ENCODE assay signal across 31 cellular contexts in genomic region chr14:94181835-94182234, GRCh38. TPM values are rescaled to one million over a fixed set of nuclear protein-coding genes. Genes with fewer than 3 reads are reported as not detected.
"Had no signal": no experiment of that assay in that cellular context is flagged by ENCODE, and none has a peak within 500 bp of the region (broad histone marks: within the 10 kb centered on the region; RNA-seq: fewer than 3 reads in every experiment).

No MANE protein-coding gene starts in this region.

- H3K36me3 ChIP-seq: left lung, lower lobe of right lung, pancreas, prostate gland, sigmoid colon, thyroid gland, transverse colon, upper lobe of left lung had no signal

- DNase-seq: hypothalamus; immature natural killer cell; kidney; left colon; left lung; lower lobe of right lung; mammary epithelial cell; mesenchymal stem cell; naive thymus-derived CD8-positive, alpha-beta T cell; nucleus accumbens; pancreas; posterior cingulate gyrus; retina; right cardiac atrium; sigmoid colon; small intestine; stimulated activated CD4-positive, alpha-beta T cell treated with anti-CD3 and anti-CD28 coated beads, Interleukin-1b, Interleukin-23, amount 100 ng/mL, for 48 hours; stimulated activated CD4-positive, alpha-beta T cell treated with anti-CD3 and anti-CD28 coated beads, Interleukin-2, amount 100 ng/mL, for 48 hours; stimulated activated CD4-positive, alpha-beta T cell treated with anti-CD3 and anti-CD28 coated beads, Interleukin-4, amount 100 ng/mL, for 4 hours; stimulated activated CD8-positive, alpha-beta memory T cell treated with anti-CD3 and anti-CD28 coated beads, Interleukin-4, amount 100 ng/mL, for 48 hours; stimulated activated naive CD4-positive, alpha-beta T cell treated with Interleukin-2 at 50 U/mL for 16 hours; stimulated activated naive CD8-positive, alpha-beta T cell treated with anti-CD3 and anti-CD28 coated beads, Interleukin-15, amount 100 ng/mL, for 72 hours; substantia nigra; testis; thyroid gland; transverse colon; upper lobe of left lung had no signal

- H3K27me3 ChIP-seq: testis, thyroid gland, upper lobe of left lung had no signal

- H3K27ac Mint-ChIP-seq: nephron; stimulated activated memory B cell treated with anti-CD40 and anti-IgM and Interleukin-4, amounts not matched to agents 10 μg/mL and 1 μg/mL and 100 μg/mL, for 72 hours; stimulated activated naive CD8-positive, alpha-beta T cell treated with anti-CD3 and anti-CD28 coated beads, Interleukin-15, amount 100 ng/mL, for 72 hours had no signal

- H3K4me3 Mint-ChIP-seq: nephron; neural crest cell; stimulated activated memory B cell treated with anti-CD40 and anti-IgM and Interleukin-4, amounts not matched to agents 10 μg/mL and 1 μg/mL and 100 μg/mL, for 72 hours had no signal

- ATAC-seq: left colon; right cardiac atrium; stimulated activated memory B cell treated with anti-CD40 and anti-IgM and Interleukin-4, amounts not matched to agents 10 μg/mL and 1 μg/mL and 100 μg/mL, for 72 hours; stimulated activated naive CD8-positive, alpha-beta T cell treated with anti-CD3 and anti-CD28 coated beads, Interleukin-15, amount 100 ng/mL, for 72 hours had no signal

- H3K4me1 ChIP-seq: lower lobe of right lung, pancreas, prostate gland, sigmoid colon, testis, thyroid gland had no signal

- H3K9me3 Mint-ChIP-seq: immature natural killer cell; naive thymus-derived CD8-positive, alpha-beta T cell; nephron; neural crest cell; stimulated activated memory B cell treated with anti-CD40 and anti-IgM and Interleukin-4, amounts not matched to agents 10 μg/mL and 1 μg/mL and 100 μg/mL, for 72 hours; stimulated activated naive CD8-positive, alpha-beta T cell treated with anti-CD3 and anti-CD28 coated beads, Interleukin-15, amount 100 ng/mL, for 72 hours had no signal

- H3K27ac ChIP-seq: left lung, pancreas, prostate gland, sigmoid colon, thyroid gland, transverse colon had no signal

- H3K36me3 Mint-ChIP-seq: immature natural killer cell; naive thymus-derived CD8-positive, alpha-beta T cell; stimulated activated memory B cell treated with anti-CD40 and anti-IgM and Interleukin-4, amounts not matched to agents 10 μg/mL and 1 μg/mL and 100 μg/mL, for 72 hours had no signal

- H3K9me3 ChIP-seq: left lung, lower lobe of right lung, pancreas, prostate gland, sigmoid colon, testis, thyroid gland, transverse colon, upper lobe of left lung had no signal

- H3K4me3 ChIP-seq: left lung, pancreas, prostate gland, sigmoid colon, testis, thyroid gland, transverse colon had no signal

- H3K4me1 Mint-ChIP-seq: nephron had no signal

RNA-seq across cellular contexts. Expression of gene PPP4R4, which starts 7.7 kb away (rescaled TPM):
- total RNA-seq: transverse colon had no signal
- polyA plus RNA-seq: immature natural killer cell had no signal
